In the genomic region with DNA sequence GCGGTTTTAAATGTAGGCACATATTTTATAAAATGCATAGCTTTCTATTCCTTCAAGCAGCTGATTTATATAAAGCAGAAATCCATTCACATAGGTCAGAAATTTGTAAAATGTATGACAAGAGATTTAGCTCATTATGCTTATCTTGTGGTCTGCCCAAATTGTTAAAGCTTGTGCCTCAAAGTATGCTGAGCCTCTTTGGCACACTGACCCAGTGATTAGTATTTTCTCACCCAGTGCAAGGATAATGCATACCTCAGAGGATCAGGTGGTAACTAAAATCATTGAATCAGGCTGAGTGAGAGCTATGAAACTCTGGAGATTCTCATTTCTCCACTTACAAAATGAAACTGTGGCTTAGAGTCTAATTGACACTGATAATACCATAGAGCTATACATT, we compare ENCODE assay signal across 22 cellular contexts.
DNase-seq lines count a peak whose midpoint lies in the region; ATAC-seq, FAIRE-seq and TF ChIP-seq lines count a peak whose summit lies in the region.
"Had no signal": no experiment of that assay in that cellular context is flagged by ENCODE, and none has a peak within 500 bp of the region (broad histone marks: within the 10 kb centered on the region; RNA-seq: fewer than 3 reads in every experiment).

No MANE protein-coding gene starts in this region.

- H3K4me3 Mint-ChIP-seq in neural progenitor cell, result no peak overlapping the region
- H3K4me3 Mint-ChIP-seq: CD14-positive monocyte; CD4-positive, alpha-beta memory T cell; CD4-positive, CD25-positive, alpha-beta regulatory T cell; CD8-positive, alpha-beta memory T cell had no signal

- peaks cover 2% of the 10 kb centered on the region for H3K4me1 ChIP-seq in neural progenitor cell
- H3K4me1 ChIP-seq: BE2C, BLaER1 had no signal

- DNase-seq in D721Med (ENCODE audit: insufficient read length, low spot score) (no peak), NCI-H82 treated with DMSO at 0.1 percent for 48 hours (lab: John Stamatoyannopoulos, UW; ENCODE audit: unreplicated experiment) (peak; percentile 10), neural progenitor cell (ENCODE audit: low spot score) (peak; percentile 19), pons (ENCODE audit: low spot score) (no peak)
- no peak for DNase-seq in activated CD4-positive, alpha-beta T cell treated with anti-CD3 and anti-CD28 coated beads, Interleukin-2, amount 50 U/mL, for 48 hours
- DNase-seq: ACHN; BE2C; C1 segment of cervical spinal cord; CD4-positive, alpha-beta memory T cell; CD4-positive, CD25-positive, alpha-beta regulatory T cell; CD8-positive, alpha-beta memory T cell; COR-L47; DMS79 treated with DMSO at 0.1 percent for 48 hours; GF-D8 had no signal

- no peaks in the 10 kb centered on the region for H3K9me3 ChIP-seq in neural progenitor cell (ENCODE audit: low read depth)
- H3K9me3 ChIP-seq: BE2C, BLaER1 had no signal

- peak; percentile 87 for FAIRE-seq in D721Med (lab: Jason Lieb, UNC)
- FAIRE-seq: A204.1, G401.6, GM12891, GM19239 had no signal

- no peak overlapping the region for H3K27ac ChIP-seq in neural progenitor cell
- H3K27ac ChIP-seq: 22Rv1, BLaER1 had no signal

- H3K36me3 ChIP-seq in neural progenitor cell, result no peaks in the 10 kb centered on the region
- H3K36me3 ChIP-seq: BE2C, BLaER1 had no signal

- H3K27me3 Mint-ChIP-seq in neural progenitor cell (ENCODE audit: insufficient read depth, low read depth), result no peaks in the 10 kb centered on the region
- H3K27me3 Mint-ChIP-seq: CD4-positive, CD25-positive, alpha-beta regulatory T cell; CD8-positive, alpha-beta memory T cell had no signal

- H3K27ac Mint-ChIP-seq in neural progenitor cell, result no peak overlapping the region
- H3K27ac Mint-ChIP-seq: CD14-positive monocyte; CD4-positive, alpha-beta memory T cell; CD4-positive, CD25-positive, alpha-beta regulatory T cell; CD8-positive, alpha-beta memory T cell had no signal

- peaks cover 7% of the 10 kb centered on the region for H3K36me3 Mint-ChIP-seq in neural progenitor cell
- H3K36me3 Mint-ChIP-seq: CD14-positive monocyte; CD4-positive, alpha-beta memory T cell; CD4-positive, CD25-positive, alpha-beta regulatory T cell; CD8-positive, alpha-beta memory T cell had no signal

- H3K4me2 ChIP-seq in neural progenitor cell, result no peak overlapping the region
- H3K4me2 ChIP-seq: BLaER1 had no signal

- no peaks in the 10 kb centered on the region for H3K27me3 ChIP-seq in neural progenitor cell
- H3K27me3 ChIP-seq: BE2C, BLaER1 had no signal

- H3K4me1 Mint-ChIP-seq in neural progenitor cell, result peaks cover 3% of the 10 kb centered on the region
- H3K4me1 Mint-ChIP-seq: CD14-positive monocyte; CD4-positive, alpha-beta memory T cell; CD4-positive, CD25-positive, alpha-beta regulatory T cell; CD8-positive, alpha-beta memory T cell had no signal

- H3K9me3 Mint-ChIP-seq in neural progenitor cell, result peaks cover 10% of the 10 kb centered on the region
- H3K9me3 Mint-ChIP-seq: CD14-positive monocyte had no signal

- no peak overlapping the region for H2AFZ ChIP-seq in neural progenitor cell (replicated peaks)

- TF ChIP-seq CTCF in D721Med (IDR thresholded peaks at IDR 0.05; ENCODE audit: insufficient read depth, missing control alignments), result no peak
- TF ChIP-seq CTCF in neural progenitor cell (IDR thresholded peaks at IDR 0.05), result no peak

- H4K20me1 ChIP-seq in neural progenitor cell (ENCODE audit: low read depth), result no peaks in the 10 kb centered on the region
- H4K20me1 ChIP-seq: BLaER1 had no signal

- H3K4me3 ChIP-seq in neural progenitor cell, result no peak overlapping the region
- H3K4me3 ChIP-seq: BLaER1 had no signal

- no peaks in the 10 kb centered on the region for H3F3A ChIP-seq in neural progenitor cell (ENCODE audit: low read depth)

- no peak for ATAC-seq in HG03280 (IDR thresholded peaks at IDR 0.05; ENCODE audit: unreplicated experiment)

- H3K9ac ChIP-seq in neural progenitor cell, result no peak overlapping the region
- H3K9ac ChIP-seq: BLaER1 had no signal

- H3K79me2 ChIP-seq in neural progenitor cell (ENCODE audit: low read depth), result no peaks in the 10 kb centered on the region

Comparison
In these comparisons a context has a peak if more than half of its experiments do, and no peak if none do; other contexts are left out.
1. DNase-seq: peak in NCI-H82 treated with DMSO at 0.1 percent for 48 hours (single experiment) and neural progenitor cell (single experiment); none in D721Med (single experiment), pons (single experiment) and activated CD4-positive, alpha-beta T cell treated with anti-CD3 and anti-CD28 coated beads, Interleukin-2, amount 50 U/mL, for 48 hours (0 of 2).